ENCODE assay signal across 1 cellular context in genomic region chr13:78722700-78723099, GRCh38.
TF ChIP-seq lines count a peak whose summit lies in the region.

No MANE protein-coding gene starts in this region.

TF ChIP-seq in HEK293, 187 proteins besides CTCF, POLR2A, EP300 and RAD21 (continued from another document):
- no peak for TF ChIP-seq ZBTB11 (tag by site-specific recombination; conservative IDR thresholded peaks at IDR 0.05; ENCODE audit: low read depth)
- no peak for TF ChIP-seq ZNF626 (tag by site-specific recombination; IDR thresholded peaks at IDR 0.05)
- no peak for TF ChIP-seq ZNF837 (tag by site-specific recombination; IDR thresholded peaks at IDR 0.05)
- no peak for TF ChIP-seq SCRT1 (tag by site-specific recombination; IDR thresholded peaks at IDR 0.05; ENCODE audit: borderline replicate concordance)
- TF ChIP-seq ZNF529 (tag by site-specific recombination; IDR thresholded peaks at IDR 0.05; ENCODE audit: insufficient replicate concordance): no peak
- no peak for TF ChIP-seq BCL6B (tag by site-specific recombination; IDR thresholded peaks at IDR 0.05)
- TF ChIP-seq SP3 (tag by site-specific recombination; IDR thresholded peaks at IDR 0.05): no peak
- no peak for TF ChIP-seq YY2 (tag by site-specific recombination; IDR thresholded peaks at IDR 0.05)
- TF ChIP-seq TRIM28 (IDR thresholded peaks at IDR 0.05; ENCODE audit: borderline replicate concordance, low read length): no peak
- no peak for TF ChIP-seq YY1 (tag by site-specific recombination; IDR thresholded peaks at IDR 0.05)
- no peak for TF ChIP-seq ZNF341 (tag by site-specific recombination; IDR thresholded peaks at IDR 0.05; ENCODE audit: low read depth)
- peak; percentile 71 for TF ChIP-seq OSR2 (tag by site-specific recombination; IDR thresholded peaks at IDR 0.05)
- no peak for TF ChIP-seq ZNF174 (tag by site-specific recombination; IDR thresholded peaks at IDR 0.05)
- no peak for TF ChIP-seq ZNF654 (tag by site-specific recombination; IDR thresholded peaks at IDR 0.05; ENCODE audit: low read depth)
- TF ChIP-seq ZNF350 (tag by site-specific recombination; IDR thresholded peaks at IDR 0.05): no peak
- TF ChIP-seq ZNF585B (tag by site-specific recombination; IDR thresholded peaks at IDR 0.05): no peak
- no peak for TF ChIP-seq ZNF600 (tag by site-specific recombination; IDR thresholded peaks at IDR 0.05)
- TF ChIP-seq ZEB2 (tag by site-specific recombination; IDR thresholded peaks at IDR 0.05): 0 out of 2 replicates have a peak, but pooled peaks have one; percentile 23
- no peak for TF ChIP-seq ZBTB7A (tag by site-specific recombination; IDR thresholded peaks at IDR 0.05; ENCODE audit: low read depth)
- TF ChIP-seq ZNF433 (tag by site-specific recombination; IDR thresholded peaks at IDR 0.05; ENCODE audit: low read depth): no peak
- no peak for TF ChIP-seq SP2 (tag by site-specific recombination; IDR thresholded peaks at IDR 0.05)
- no peak for TF ChIP-seq ZNF221 (tag by site-specific recombination; IDR thresholded peaks at IDR 0.05; ENCODE audit: borderline replicate concordance)
- TF ChIP-seq ZNF610 (tag by site-specific recombination; IDR thresholded peaks at IDR 0.05; ENCODE audit: borderline replicate concordance): no peak
- TF ChIP-seq TCF7L2 (IDR thresholded peaks at IDR 0.05; ENCODE audit: borderline replicate concordance, low read depth, low read length): no peak
- no peak for TF ChIP-seq ZNF140 (tag by site-specific recombination; IDR thresholded peaks at IDR 0.05)
- TF ChIP-seq ZNF843 (tag by site-specific recombination; IDR thresholded peaks at IDR 0.05): peak; percentile 40; the same call in 1 of the 2 replicates
